In genomic region chr12:32296541-32296940, GRCh38 we compare ENCODE assay signal across 1 cellular context.
TF ChIP-seq lines count a peak whose summit lies in the region.

No MANE protein-coding gene starts in this region.

TF ChIP-seq in GM23338, 12 proteins besides CTCF, POLR2A, EP300 and RAD21:
- no peak for TF ChIP-seq NANOG (IDR thresholded peaks at IDR 0.05; ENCODE audit: borderline replicate concordance)
- TF ChIP-seq STAT1 (IDR thresholded peaks at IDR 0.05; ENCODE audit: unreplicated experiment) = no peak
- no peak for TF ChIP-seq CREB1 (CRISPR knock-in tag; IDR thresholded peaks at IDR 0.05; ENCODE audit: low read depth)
- no peak for TF ChIP-seq EZH2 (IDR thresholded peaks at IDR 0.05; ENCODE audit: low read depth, unreplicated experiment)
- TF ChIP-seq, protein P1, sequence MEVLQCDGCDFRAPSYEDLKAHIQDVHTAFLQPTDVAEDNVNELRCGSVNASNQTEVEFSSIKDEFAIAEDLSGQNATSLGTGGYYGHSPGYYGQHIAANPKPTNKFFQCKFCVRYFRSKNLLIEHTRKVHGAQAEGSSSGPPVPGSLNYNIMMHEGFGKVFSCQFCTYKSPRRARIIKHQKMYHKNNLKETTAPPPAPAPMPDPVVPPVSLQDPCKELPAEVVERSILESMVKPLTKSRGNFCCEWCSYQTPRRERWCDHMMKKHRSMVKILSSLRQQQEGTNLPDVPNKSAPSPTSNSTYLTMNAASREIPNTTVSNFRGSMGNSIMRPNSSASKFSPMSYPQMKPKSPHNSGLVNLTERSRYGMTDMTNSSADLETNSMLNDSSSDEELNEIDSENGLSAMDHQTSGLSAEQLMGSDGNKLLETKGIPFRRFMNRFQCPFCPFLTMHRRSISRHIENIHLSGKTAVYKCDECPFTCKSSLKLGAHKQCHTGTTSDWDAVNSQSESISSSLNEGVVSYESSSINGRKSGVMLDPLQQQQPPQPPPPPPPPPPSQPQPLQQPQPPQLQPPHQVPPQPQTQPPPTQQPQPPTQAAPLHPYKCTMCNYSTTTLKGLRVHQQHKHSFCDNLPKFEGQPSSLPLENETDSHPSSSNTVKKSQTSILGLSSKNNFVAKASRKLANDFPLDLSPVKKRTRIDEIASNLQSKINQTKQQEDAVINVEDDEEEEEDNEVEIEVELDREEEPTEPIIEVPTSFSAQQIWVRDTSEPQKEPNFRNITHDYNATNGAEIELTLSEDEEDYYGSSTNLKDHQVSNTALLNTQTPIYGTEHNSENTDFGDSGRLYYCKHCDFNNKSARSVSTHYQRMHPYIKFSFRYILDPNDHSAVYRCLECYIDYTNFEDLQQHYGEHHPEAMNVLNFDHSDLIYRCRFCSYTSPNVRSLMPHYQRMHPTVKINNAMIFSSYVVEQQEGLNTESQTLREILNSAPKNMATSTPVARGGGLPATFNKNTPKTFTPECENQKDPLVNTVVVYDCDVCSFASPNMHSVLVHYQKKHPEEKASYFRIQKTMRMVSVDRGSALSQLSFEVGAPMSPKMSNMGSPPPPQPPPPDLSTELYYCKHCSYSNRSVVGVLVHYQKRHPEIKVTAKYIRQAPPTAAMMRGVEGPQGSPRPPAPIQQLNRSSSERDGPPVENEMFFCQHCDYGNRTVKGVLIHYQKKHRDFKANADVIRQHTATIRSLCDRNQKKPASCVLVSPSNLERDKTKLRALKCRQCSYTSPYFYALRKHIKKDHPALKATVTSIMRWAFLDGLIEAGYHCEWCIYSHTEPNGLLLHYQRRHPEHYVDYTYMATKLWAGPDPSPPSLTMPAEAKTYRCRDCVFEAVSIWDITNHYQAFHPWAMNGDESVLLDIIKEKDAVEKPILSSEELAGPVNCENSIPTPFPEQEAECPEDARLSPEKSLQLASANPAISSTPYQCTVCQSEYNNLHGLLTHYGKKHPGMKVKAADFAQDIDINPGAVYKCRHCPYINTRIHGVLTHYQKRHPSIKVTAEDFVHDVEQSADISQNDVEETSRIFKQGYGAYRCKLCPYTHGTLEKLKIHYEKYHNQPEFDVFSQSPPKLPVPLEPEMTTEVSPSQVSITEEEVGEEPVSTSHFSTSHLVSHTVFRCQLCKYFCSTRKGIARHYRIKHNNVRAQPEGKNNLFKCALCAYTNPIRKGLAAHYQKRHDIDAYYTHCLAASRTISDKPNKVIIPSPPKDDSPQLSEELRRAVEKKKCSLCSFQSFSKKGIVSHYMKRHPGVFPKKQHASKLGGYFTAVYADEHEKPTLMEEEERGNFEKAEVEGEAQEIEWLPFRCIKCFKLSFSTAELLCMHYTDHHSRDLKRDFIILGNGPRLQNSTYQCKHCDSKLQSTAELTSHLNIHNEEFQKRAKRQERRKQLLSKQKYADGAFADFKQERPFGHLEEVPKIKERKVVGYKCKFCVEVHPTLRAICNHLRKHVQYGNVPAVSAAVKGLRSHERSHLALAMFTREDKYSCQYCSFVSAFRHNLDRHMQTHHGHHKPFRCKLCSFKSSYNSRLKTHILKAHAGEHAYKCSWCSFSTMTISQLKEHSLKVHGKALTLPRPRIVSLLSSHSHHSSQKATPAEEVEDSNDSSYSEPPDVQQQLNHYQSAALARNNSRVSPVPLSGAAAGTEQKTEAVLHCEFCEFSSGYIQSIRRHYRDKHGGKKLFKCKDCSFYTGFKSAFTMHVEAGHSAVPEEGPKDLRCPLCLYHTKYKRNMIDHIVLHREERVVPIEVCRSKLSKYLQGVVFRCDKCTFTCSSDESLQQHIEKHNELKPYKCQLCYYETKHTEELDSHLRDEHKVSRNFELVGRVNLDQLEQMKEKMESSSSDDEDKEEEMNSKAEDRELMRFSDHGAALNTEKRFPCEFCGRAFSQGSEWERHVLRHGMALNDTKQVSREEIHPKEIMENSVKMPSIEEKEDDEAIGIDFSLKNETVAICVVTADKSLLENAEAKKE (CRISPR knock-in tag; IDR thresholded peaks at IDR 0.05) = no peak
- TF ChIP-seq ZNF331 (CRISPR knock-in tag; IDR thresholded peaks at IDR 0.05; ENCODE audit: low read depth) = no peak
- TF ChIP-seq EZH2phosphoT487 (IDR thresholded peaks at IDR 0.05; ENCODE audit: unreplicated experiment) = no peak
- TF ChIP-seq ETS1 (IDR thresholded peaks at IDR 0.05) = no peak
- TF ChIP-seq, protein P2, sequence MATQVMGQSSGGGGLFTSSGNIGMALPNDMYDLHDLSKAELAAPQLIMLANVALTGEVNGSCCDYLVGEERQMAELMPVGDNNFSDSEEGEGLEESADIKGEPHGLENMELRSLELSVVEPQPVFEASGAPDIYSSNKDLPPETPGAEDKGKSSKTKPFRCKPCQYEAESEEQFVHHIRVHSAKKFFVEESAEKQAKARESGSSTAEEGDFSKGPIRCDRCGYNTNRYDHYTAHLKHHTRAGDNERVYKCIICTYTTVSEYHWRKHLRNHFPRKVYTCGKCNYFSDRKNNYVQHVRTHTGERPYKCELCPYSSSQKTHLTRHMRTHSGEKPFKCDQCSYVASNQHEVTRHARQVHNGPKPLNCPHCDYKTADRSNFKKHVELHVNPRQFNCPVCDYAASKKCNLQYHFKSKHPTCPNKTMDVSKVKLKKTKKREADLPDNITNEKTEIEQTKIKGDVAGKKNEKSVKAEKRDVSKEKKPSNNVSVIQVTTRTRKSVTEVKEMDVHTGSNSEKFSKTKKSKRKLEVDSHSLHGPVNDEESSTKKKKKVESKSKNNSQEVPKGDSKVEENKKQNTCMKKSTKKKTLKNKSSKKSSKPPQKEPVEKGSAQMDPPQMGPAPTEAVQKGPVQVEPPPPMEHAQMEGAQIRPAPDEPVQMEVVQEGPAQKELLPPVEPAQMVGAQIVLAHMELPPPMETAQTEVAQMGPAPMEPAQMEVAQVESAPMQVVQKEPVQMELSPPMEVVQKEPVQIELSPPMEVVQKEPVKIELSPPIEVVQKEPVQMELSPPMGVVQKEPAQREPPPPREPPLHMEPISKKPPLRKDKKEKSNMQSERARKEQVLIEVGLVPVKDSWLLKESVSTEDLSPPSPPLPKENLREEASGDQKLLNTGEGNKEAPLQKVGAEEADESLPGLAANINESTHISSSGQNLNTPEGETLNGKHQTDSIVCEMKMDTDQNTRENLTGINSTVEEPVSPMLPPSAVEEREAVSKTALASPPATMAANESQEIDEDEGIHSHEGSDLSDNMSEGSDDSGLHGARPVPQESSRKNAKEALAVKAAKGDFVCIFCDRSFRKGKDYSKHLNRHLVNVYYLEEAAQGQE (IDR thresholded peaks at IDR 0.05; ENCODE audit: unreplicated experiment) = no peak
- TF ChIP-seq ZNF114 (CRISPR knock-in tag; IDR thresholded peaks at IDR 0.05) = no peak
- TF ChIP-seq JUNB (IDR thresholded peaks at IDR 0.05; ENCODE audit: unreplicated experiment) = no peak
- TF ChIP-seq POLR2AphosphoS5 (IDR thresholded peaks at IDR 0.05; ENCODE audit: low read depth) = no peak
